In genomic region chr4:44725861-44726820, GRCh38 we compare ENCODE assay signal across 1 cellular context.
TF ChIP-seq lines count a peak whose summit lies in the region.

TSS of gene GNPDA2 (minus strand) at chr4:44726556. CDS start at chr4:44722207, 4,349 bp downstream.

TF ChIP-seq in K562, 482 proteins besides CTCF, POLR2A, EP300 and RAD21 (continued from another document and continues in another):
- TF ChIP-seq HNRNPK (IDR thresholded peaks at IDR 0.05; ENCODE audit: low read depth, low read length, poor library complexity, severe bottlenecking) (no peak), ZNF134 (CRISPR knock-in tag; conservative IDR thresholded peaks at IDR 0.05) (no peak), ZNF695 (CRISPR knock-in tag; IDR thresholded peaks at IDR 0.05) (no peak), RB1 (IDR thresholded peaks at IDR 0.05; ENCODE audit: low read depth) (peak; percentile 63; the same call in 1 of the 2 replicates), TFAP4 (CRISPR knock-in tag; IDR thresholded peaks at IDR 0.05; ENCODE audit: borderline replicate concordance) (peak; percentile 96), TOE1 (IDR thresholded peaks at IDR 0.05; ENCODE audit: borderline replicate concordance) (no peak; the same call in 1 of the 2 replicates), TOE1 (CRISPR knock-in tag; IDR thresholded peaks at IDR 0.05; ENCODE audit: borderline replicate concordance, low read depth) (no peak), ZNF445 (CRISPR knock-in tag; IDR thresholded peaks at IDR 0.05; ENCODE audit: low read depth) (no peak), E2F8 (IDR thresholded peaks at IDR 0.05; ENCODE audit: low read depth, partially characterized antibody) (no peak), KDM2B (CRISPR knock-in tag; IDR thresholded peaks at IDR 0.05) (no peak), FOXA1 (IDR thresholded peaks at IDR 0.05; ENCODE audit: borderline replicate concordance) (no peak), HMGN3 (IDR thresholded peaks at IDR 0.05; ENCODE audit: borderline replicate concordance, extremely low read depth, insufficient read length, low read depth, low read length) (peak; percentile 47), DACH1 (IDR thresholded peaks at IDR 0.05; ENCODE audit: partially characterized antibody) (peak; percentile 33), BHLHE40 (IDR thresholded peaks at IDR 0.05; ENCODE audit: low read length) (no peak), CGGBP1 (CRISPR knock-in tag; IDR thresholded peaks at IDR 0.05) (no peak), PCBP1 (IDR thresholded peaks at IDR 0.05; ENCODE audit: low read depth, low read length, poor library complexity, severe bottlenecking) (peak; percentile 36), FOXK2 (conservative IDR thresholded peaks at IDR 0.05 in 1 of 2, IDR thresholded peaks at IDR 0.05 in 1 of 2; ENCODE audit: low read depth in 2 of 2) (peak in 1 of 2 experiments; percentile 65; a peak in 1 of 4 replicates), E2F5 (CRISPR knock-in tag; IDR thresholded peaks at IDR 0.05) (no peak), GABPB1 (CRISPR knock-in tag; IDR thresholded peaks at IDR 0.05) (peak; percentile 57; the same call in 1 of the 2 replicates), ZBTB2 (IDR thresholded peaks at IDR 0.05) (peak; percentile 97), SRSF3 (IDR thresholded peaks at IDR 0.05; ENCODE audit: insufficient read depth, low read length) (no peak), MAFG (tag; conservative IDR thresholded peaks at IDR 0.05) (no peak), MYNN (IDR thresholded peaks at IDR 0.05) (no peak), MYNN (CRISPR knock-in tag; IDR thresholded peaks at IDR 0.05) (no peak), POLR2H (tag; IDR thresholded peaks at IDR 0.05; ENCODE audit: low read depth) (peak; percentile 76), HNRNPUL1 (IDR thresholded peaks at IDR 0.05; ENCODE audit: low read length) (no peak), FOXO4 (CRISPR knock-in tag; IDR thresholded peaks at IDR 0.05) (no peak), C11orf30 (IDR thresholded peaks at IDR 0.05; ENCODE audit: low read depth) (peak; percentile 11; the same call in 1 of the 2 replicates), SAFB (IDR thresholded peaks at IDR 0.05; ENCODE audit: borderline replicate concordance, low read depth, low read length) (0 out of 2 replicates have a peak, but pooled peaks have one; percentile 31), TARDBP (IDR thresholded peaks at IDR 0.05) (no peak), FOXA3 (CRISPR knock-in tag; conservative IDR thresholded peaks at IDR 0.05 in 1 of 2, IDR thresholded peaks at IDR 0.05 in 1 of 2) (no peak), HDAC3 (IDR thresholded peaks at IDR 0.05; ENCODE audit: borderline replicate concordance, partially characterized antibody) (no peak), POLR2G (IDR thresholded peaks at IDR 0.05; ENCODE audit: low read depth, low read length) (peak; percentile 94), CTBP1 (IDR thresholded peaks at IDR 0.05; ENCODE audit: borderline replicate concordance) (peak; percentile 53; the same call in 1 of the 2 replicates), MAZ (CRISPR knock-in tag; conservative IDR thresholded peaks at IDR 0.05 in 1 of 2, IDR thresholded peaks at IDR 0.05 in 1 of 2) (0 out of 4 replicates have a peak, but pooled peaks of 1 of the 2 experiments have one; percentile 52), TEAD1 (CRISPR knock-in tag; IDR thresholded peaks at IDR 0.05) (no peak), GABPA (tag; conservative IDR thresholded peaks at IDR 0.05; ENCODE audit: low read depth) (peak; percentile 78), ZSCAN32 (CRISPR knock-in tag; IDR thresholded peaks at IDR 0.05) (no peak), ZNF311 (CRISPR knock-in tag; IDR thresholded peaks at IDR 0.05) (no peak), RCOR1 (IDR thresholded peaks at IDR 0.05; ENCODE audit: borderline replicate concordance in 1 of 2, low read depth in 2 of 2, low read length in 2 of 2) (peak in 1 of 2 experiments; percentile 40; a peak in 1 of 4 replicates), GTF2A2 (tag; IDR thresholded peaks at IDR 0.05) (no peak)
- TF ChIP-seq, protein P1, sequence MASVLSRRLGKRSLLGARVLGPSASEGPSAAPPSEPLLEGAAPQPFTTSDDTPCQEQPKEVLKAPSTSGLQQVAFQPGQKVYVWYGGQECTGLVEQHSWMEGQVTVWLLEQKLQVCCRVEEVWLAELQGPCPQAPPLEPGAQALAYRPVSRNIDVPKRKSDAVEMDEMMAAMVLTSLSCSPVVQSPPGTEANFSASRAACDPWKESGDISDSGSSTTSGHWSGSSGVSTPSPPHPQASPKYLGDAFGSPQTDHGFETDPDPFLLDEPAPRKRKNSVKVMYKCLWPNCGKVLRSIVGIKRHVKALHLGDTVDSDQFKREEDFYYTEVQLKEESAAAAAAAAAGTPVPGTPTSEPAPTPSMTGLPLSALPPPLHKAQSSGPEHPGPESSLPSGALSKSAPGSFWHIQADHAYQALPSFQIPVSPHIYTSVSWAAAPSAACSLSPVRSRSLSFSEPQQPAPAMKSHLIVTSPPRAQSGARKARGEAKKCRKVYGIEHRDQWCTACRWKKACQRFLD (CRISPR knock-in tag; IDR thresholded peaks at IDR 0.05), result peak; percentile 56; the same call in 1 of the 2 replicates
- TF ChIP-seq, protein P2, sequence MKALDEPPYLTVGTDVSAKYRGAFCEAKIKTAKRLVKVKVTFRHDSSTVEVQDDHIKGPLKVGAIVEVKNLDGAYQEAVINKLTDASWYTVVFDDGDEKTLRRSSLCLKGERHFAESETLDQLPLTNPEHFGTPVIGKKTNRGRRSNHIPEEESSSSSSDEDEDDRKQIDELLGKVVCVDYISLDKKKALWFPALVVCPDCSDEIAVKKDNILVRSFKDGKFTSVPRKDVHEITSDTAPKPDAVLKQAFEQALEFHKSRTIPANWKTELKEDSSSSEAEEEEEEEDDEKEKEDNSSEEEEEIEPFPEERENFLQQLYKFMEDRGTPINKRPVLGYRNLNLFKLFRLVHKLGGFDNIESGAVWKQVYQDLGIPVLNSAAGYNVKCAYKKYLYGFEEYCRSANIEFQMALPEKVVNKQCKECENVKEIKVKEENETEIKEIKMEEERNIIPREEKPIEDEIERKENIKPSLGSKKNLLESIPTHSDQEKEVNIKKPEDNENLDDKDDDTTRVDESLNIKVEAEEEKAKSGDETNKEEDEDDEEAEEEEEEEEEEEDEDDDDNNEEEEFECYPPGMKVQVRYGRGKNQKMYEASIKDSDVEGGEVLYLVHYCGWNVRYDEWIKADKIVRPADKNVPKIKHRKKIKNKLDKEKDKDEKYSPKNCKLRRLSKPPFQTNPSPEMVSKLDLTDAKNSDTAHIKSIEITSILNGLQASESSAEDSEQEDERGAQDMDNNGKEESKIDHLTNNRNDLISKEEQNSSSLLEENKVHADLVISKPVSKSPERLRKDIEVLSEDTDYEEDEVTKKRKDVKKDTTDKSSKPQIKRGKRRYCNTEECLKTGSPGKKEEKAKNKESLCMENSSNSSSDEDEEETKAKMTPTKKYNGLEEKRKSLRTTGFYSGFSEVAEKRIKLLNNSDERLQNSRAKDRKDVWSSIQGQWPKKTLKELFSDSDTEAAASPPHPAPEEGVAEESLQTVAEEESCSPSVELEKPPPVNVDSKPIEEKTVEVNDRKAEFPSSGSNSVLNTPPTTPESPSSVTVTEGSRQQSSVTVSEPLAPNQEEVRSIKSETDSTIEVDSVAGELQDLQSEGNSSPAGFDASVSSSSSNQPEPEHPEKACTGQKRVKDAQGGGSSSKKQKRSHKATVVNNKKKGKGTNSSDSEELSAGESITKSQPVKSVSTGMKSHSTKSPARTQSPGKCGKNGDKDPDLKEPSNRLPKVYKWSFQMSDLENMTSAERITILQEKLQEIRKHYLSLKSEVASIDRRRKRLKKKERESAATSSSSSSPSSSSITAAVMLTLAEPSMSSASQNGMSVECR (CRISPR knock-in tag; IDR thresholded peaks at IDR 0.05), result no peak
- TF ChIP-seq, protein P3, sequence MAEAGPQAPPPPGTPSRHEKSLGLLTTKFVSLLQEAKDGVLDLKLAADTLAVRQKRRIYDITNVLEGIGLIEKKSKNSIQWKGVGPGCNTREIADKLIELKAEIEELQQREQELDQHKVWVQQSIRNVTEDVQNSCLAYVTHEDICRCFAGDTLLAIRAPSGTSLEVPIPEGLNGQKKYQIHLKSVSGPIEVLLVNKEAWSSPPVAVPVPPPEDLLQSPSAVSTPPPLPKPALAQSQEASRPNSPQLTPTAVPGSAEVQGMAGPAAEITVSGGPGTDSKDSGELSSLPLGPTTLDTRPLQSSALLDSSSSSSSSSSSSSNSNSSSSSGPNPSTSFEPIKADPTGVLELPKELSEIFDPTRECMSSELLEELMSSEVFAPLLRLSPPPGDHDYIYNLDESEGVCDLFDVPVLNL (CRISPR knock-in tag; IDR thresholded peaks at IDR 0.05; ENCODE audit: low read depth), result no peak
- TF ChIP-seq, protein P4, sequence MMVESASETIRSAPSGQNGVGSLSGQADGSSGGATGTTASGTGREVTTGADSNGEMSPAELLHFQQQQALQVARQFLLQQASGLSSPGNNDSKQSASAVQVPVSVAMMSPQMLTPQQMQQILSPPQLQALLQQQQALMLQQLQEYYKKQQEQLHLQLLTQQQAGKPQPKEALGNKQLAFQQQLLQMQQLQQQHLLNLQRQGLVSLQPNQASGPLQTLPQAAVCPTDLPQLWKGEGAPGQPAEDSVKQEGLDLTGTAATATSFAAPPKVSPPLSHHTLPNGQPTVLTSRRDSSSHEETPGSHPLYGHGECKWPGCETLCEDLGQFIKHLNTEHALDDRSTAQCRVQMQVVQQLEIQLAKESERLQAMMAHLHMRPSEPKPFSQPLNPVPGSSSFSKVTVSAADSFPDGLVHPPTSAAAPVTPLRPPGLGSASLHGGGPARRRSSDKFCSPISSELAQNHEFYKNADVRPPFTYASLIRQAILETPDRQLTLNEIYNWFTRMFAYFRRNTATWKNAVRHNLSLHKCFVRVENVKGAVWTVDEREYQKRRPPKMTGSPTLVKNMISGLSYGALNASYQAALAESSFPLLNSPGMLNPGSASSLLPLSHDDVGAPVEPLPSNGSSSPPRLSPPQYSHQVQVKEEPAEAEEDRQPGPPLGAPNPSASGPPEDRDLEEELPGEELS (CRISPR knock-in tag; IDR thresholded peaks at IDR 0.05; ENCODE audit: borderline replicate concordance), result 0 out of 2 replicates have a peak, but pooled peaks have one; percentile 40
- TF ChIP-seq, protein P5, sequence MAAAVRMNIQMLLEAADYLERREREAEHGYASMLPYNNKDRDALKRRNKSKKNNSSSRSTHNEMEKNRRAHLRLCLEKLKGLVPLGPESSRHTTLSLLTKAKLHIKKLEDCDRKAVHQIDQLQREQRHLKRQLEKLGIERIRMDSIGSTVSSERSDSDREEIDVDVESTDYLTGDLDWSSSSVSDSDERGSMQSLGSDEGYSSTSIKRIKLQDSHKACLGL (CRISPR knock-in tag; IDR thresholded peaks at IDR 0.05; ENCODE audit: borderline replicate concordance, poor library complexity, severe bottlenecking), result no peak
